8 cellular contexts compared by ENCODE assay signal in the genomic region with DNA sequence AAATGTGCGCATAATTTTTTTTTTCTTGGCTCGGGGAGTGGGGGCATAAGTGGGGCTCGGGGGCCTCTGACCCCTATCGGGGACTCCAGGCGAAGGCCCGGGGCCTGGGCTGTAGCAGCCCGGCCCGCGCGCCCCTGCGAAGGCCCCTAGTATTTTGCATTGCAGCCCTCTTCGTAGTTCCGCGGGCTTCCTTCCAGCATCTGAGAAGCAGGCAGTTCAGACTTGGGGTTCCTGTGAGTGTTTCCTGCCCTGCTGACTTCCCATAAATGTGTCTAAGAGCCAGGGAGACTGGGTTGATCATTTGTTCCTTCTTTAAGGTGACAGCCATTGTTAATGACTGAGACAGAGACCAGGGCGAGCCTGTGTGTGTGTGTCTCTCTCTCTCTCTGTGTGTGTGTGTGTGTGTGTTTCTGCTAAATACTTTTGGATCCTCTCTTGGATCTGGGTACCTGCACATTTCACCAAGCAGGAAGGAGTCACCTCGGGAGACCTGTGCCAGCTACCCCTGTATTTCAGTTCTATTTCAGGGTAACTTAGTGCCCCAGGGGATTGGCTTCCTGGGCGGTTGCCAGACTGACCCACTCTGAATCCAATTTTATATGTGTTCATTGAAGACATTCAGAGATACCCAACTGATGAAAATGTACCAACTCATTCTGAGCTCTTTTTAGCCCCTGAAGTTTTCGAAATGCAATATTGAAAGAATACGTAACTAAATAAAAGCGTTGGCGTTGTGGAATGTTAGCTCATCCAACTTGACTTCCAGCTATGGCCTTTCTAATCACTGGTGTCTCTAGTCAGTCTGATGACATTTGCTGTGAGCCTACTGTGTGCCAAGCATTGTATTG. TPM values are rescaled to one million over a fixed set of nuclear protein-coding genes. Genes with fewer than 3 reads are reported as not detected.
DNase-seq lines count a peak whose midpoint lies in the region; ATAC-seq and TF ChIP-seq lines count a peak whose summit lies in the region.

No MANE protein-coding gene starts in this region.

- H3K27me3 ChIP-seq in HUES6 (ENCODE audit: control insufficient read depth, insufficient read depth, low read length) (no peaks in the 10 kb centered on the region), dorsolateral prefrontal cortex (no peaks in the 10 kb centered on the region), right lobe of liver (no peaks in the 10 kb centered on the region)

- 28% methylated on average over 9 of the region's 21 CpGs for WGBS in right lobe of liver (ENCODE audit: insufficient coverage, low coverage, low lambda C conversion rate, missing lambda C conversion rate)

- H3K4me3 ChIP-seq in GM08714 (ENCODE audit: low read length): peak overlapping the region; percentile 78
- peak overlapping the region; percentile 81 for H3K4me3 ChIP-seq in HUES6 (ENCODE audit: low read depth, low read length)
- peak overlapping the region; percentile 64 to 95 (median 82) for H3K4me3 ChIP-seq in dorsolateral prefrontal cortex
- H3K4me3 ChIP-seq in right lobe of liver: peak overlapping the region; percentile 71 to 77 (median 75)

- H3K36me3 ChIP-seq in HUES6 (ENCODE audit: control insufficient read depth, insufficient read depth, low read length) (no peaks in the 10 kb centered on the region), right lobe of liver (no peaks in the 10 kb centered on the region)

- peak overlapping the region; percentile 86; the same call in 1 of the 2 replicates for H3K27ac ChIP-seq in HUES6 (ENCODE audit: low read depth, low read length)
- peak overlapping the region; percentile 49 to 99 (median 93) for H3K27ac ChIP-seq in dorsolateral prefrontal cortex
- H3K27ac ChIP-seq in right lobe of liver: peak overlapping the region; percentile 85 to 92 (median 88)

- TF ChIP-seq CTCF in dorsolateral prefrontal cortex (IDR thresholded peaks at IDR 0.05 in 54 of 56, conservative IDR thresholded peaks at IDR 0.05 in 2 of 56; ENCODE audit: low read depth in 1 of 56, partially characterized antibody in 56 of 56) (peak in 2 of 56 donors; percentile 2), right lobe of liver (IDR thresholded peaks at IDR 0.05) (no peak)

- intact Hi-C loops in dorsolateral prefrontal cortex (cut with DNase I): loop anchor here (10.0 kb wide), 2 partner anchors 339 to 1561 kb away; a partner anchor contains a TSS
- intact Hi-C loops in right lobe of liver (cut with DNase I): no loop called here

- ATAC-seq in GM21529 (IDR thresholded peaks at IDR 0.05; ENCODE audit: unreplicated experiment) (peak; percentile 66), right lobe of liver (peak; percentile 30 to 40 (median 38))
- peak; percentile 38 to 40 for ATAC-seq in activated CD4-positive, CD25-positive, alpha-beta regulatory T cell treated with anti-CD3 and anti-CD28 coated beads, Interleukin-2, amount 50 U/mL, for 24 hours

- peaks cover 14% of the 10 kb centered on the region for H3K4me1 ChIP-seq in HUES6 (ENCODE audit: control insufficient read depth, insufficient read depth, low read length)
- H3K4me1 ChIP-seq in right lobe of liver: peaks cover 0 to 24% (median 4%) of the 10 kb centered on the region in 4 donors

- peak overlapping the region; percentile 83 for H3K9ac ChIP-seq in HUES6 (ENCODE audit: low read length)

- DNase-seq in dorsolateral prefrontal cortex (peak in 4 of 10 donors; percentile 20 to 45 (median 28)), right lobe of liver (peak; percentile 51 to 60 (median 60))
- peak; percentile 2 to 31 for DNase-seq in stimulated activated CD4-positive, alpha-beta T cell treated with anti-CD3 and anti-CD28 coated beads, Interleukin-4, amount 100 ng/mL, for 48 hours (ENCODE audit: low read depth in 2 of 2)
- DNase-seq in effector CD4-positive, alpha-beta T cell: no peak

- TF ChIP-seq POLR2A in right lobe of liver (IDR thresholded peaks at IDR 0.05): no peak

- H3K9me3 ChIP-seq in HUES6 (ENCODE audit: control insufficient read depth, insufficient read depth, low read depth, low read length): peaks cover 5% of the 10 kb centered on the region; the same call in 1 of the 2 replicates
- no peaks in the 10 kb centered on the region for H3K9me3 ChIP-seq in right lobe of liver

RNA-seq across cellular contexts. Expression of a gene that starts 0.8 kb away (rescaled TPM):
- total RNA-seq in dorsolateral prefrontal cortex (10 to 100 TPM; 18.8 to 48.7 (median 33.9) TPM), right lobe of liver (10 to 100 TPM; 15.3 to 40.2 (median 31.7) TPM)

Comparison
In these comparisons a context has a peak if more than half of its experiments do, and no peak if none do; other contexts are left out.
1. intact Hi-C loops: an anchor here in dorsolateral prefrontal cortex (10.0 kb wide); none called in right lobe of liver.